ENCODE assay signal across 18 cellular contexts in genomic region chr12:47192046-47192445, GRCh38.
DNase-seq lines count a peak whose midpoint lies in the region; ATAC-seq and TF ChIP-seq lines count a peak whose summit lies in the region.
"Had no signal": no experiment of that assay in that cellular context is flagged by ENCODE, and none has a peak within 500 bp of the region (broad histone marks: within the 10 kb centered on the region; RNA-seq: fewer than 3 reads in every experiment).

No MANE protein-coding gene starts in this region.

- H3K27ac Mint-ChIP-seq in CD4-positive, CD25-positive, alpha-beta regulatory T cell, result peak overlapping the region; percentile 80 to 92 (median 81)
- H3K27ac Mint-ChIP-seq in CD8-positive, alpha-beta memory T cell, result peak overlapping the region; percentile 77 to 97 (median 96)
- peak overlapping the region; percentile 80 for H3K27ac Mint-ChIP-seq in activated CD4-positive, alpha-beta memory T cell treated with anti-CD3 and anti-CD28 coated beads for 36 hours
- H3K27ac Mint-ChIP-seq in immature natural killer cell, result peak overlapping the region; percentile 95 to 97 (median 96)

- H3K4me1 Mint-ChIP-seq in CD4-positive, CD25-positive, alpha-beta regulatory T cell, result peaks cover 58 to 86% (median 75%) of the 10 kb centered on the region in 4 donors
- peaks cover 81 to 91% (median 88%) of the 10 kb centered on the region in 3 donors for H3K4me1 Mint-ChIP-seq in CD8-positive, alpha-beta memory T cell
- H3K4me1 Mint-ChIP-seq in activated CD4-positive, alpha-beta memory T cell treated with anti-CD3 and anti-CD28 coated beads for 36 hours (ENCODE audit: low read depth), result peaks cover 81% of the 10 kb centered on the region
- H3K4me1 Mint-ChIP-seq in immature natural killer cell, result peaks cover 79 to 90% of the 10 kb centered on the region in 2 donors

- peaks cover 15% of the 10 kb centered on the region for H3K36me3 ChIP-seq in CD4-positive, CD25-positive, alpha-beta regulatory T cell (ENCODE audit: control insufficient read depth, insufficient read depth, low read length)
- H3K36me3 ChIP-seq in CD8-positive, alpha-beta memory T cell (ENCODE audit: insufficient read depth, low read length), result no peaks in the 10 kb centered on the region
- no peaks in the 10 kb centered on the region for H3K36me3 ChIP-seq in A673 (ENCODE audit: insufficient read depth, low read length, poor library complexity, severe bottlenecking)
- H3K36me3 ChIP-seq: ascending aorta; BLaER1 treated with 17β-estradiol and CSF1 and Interleukin-3, amounts not matched to agents 10 nM and 100 nM; heart left ventricle; thoracic aorta had no signal

- no TSS peak for BruUV-seq in A673 (replicated peaks; lab: Mats Ljungman, UMichigan)

- H3K4me3 ChIP-seq in CD4-positive, CD25-positive, alpha-beta regulatory T cell (ENCODE audit: low read depth, low read length), result peak overlapping the region; percentile 70
- H3K4me3 ChIP-seq in CD8-positive, alpha-beta memory T cell (ENCODE audit: low read length), result peak overlapping the region; percentile 33
- H3K4me3 ChIP-seq in A673 (ENCODE audit: low read depth, low read length, poor library complexity, severe bottlenecking), result no peak overlapping the region
- H3K4me3 ChIP-seq: ascending aorta; BLaER1 treated with 17β-estradiol and CSF1 and Interleukin-3, amounts not matched to agents 10 nM and 100 nM; thoracic aorta had no signal

- CTCF ChIA-PET in CD8-positive, alpha-beta memory T cell (lab: Charles Lee), result interaction anchor here (0.7 to 4.8 kb wide), 12 partner anchors 10 to 205 kb away, joined by 3 to 31 read pairs (median 10); partner anchors contain the start of genes AMIGO2 and PCED1B
- CTCF ChIA-PET in activated CD4-positive, alpha-beta memory T cell treated with anti-CD3 and anti-CD28 coated beads for 36 hours (lab: Charles Lee), result interaction anchor here (0.6 to 2.7 kb wide), 7 partner anchors 10 to 205 kb away, joined by 3 to 12 read pairs (median 4); no protein-coding TSS in a partner anchor
- CTCF ChIA-PET in A673 (lab: Charles Lee), result no interaction called here

- no peak for ATAC-seq in CD4-positive, CD25-positive, alpha-beta regulatory T cell (ENCODE audit: low read depth in 2 of 2)
- ATAC-seq: heart left ventricle, PC-3 had no signal

- intact Hi-C loops in activated CD4-positive, alpha-beta memory T cell treated with anti-CD3 and anti-CD28 coated beads for 36 hours (cut with micrococcal nuclease), result loop anchor here (2.0 to 5.0 kb wide), 5 partner anchors 35 to 159 kb away; no protein-coding TSS in a partner anchor
- intact Hi-C loops in A673 (cut with micrococcal nuclease; ENCODE audit: unreplicated experiment), result no loop called here

- in situ Hi-C loops in GM13977 (cut with MboI; ENCODE audit: low pct_unique_long_range_greater_than_20kb, low sequenced_read_pairs, unreplicated experiment), result no loop called here

- no peaks in the 10 kb centered on the region for H3K27me3 ChIP-seq in CD4-positive, CD25-positive, alpha-beta regulatory T cell (ENCODE audit: control insufficient read depth, insufficient read depth, low read length)
- H3K27me3 ChIP-seq in CD8-positive, alpha-beta memory T cell (ENCODE audit: insufficient read depth, low read length, poor library complexity, severe bottlenecking), result no peaks in the 10 kb centered on the region
- H3K27me3 ChIP-seq in A673 (replicated peaks; ENCODE audit: insufficient read depth, low read depth, low read length, poor library complexity), result no peaks in the 10 kb centered on the region
- H3K27me3 ChIP-seq: ascending aorta; BLaER1 treated with 17β-estradiol and CSF1 and Interleukin-3, amounts not matched to agents 10 nM and 100 nM; heart left ventricle had no signal

- H3K9me3 Mint-ChIP-seq in CD4-positive, CD25-positive, alpha-beta regulatory T cell, result no peaks in the 10 kb centered on the region
- H3K9me3 Mint-ChIP-seq in CD8-positive, alpha-beta memory T cell, result no peaks in the 10 kb centered on the region
- no peaks in the 10 kb centered on the region for H3K9me3 Mint-ChIP-seq in activated CD4-positive, alpha-beta memory T cell treated with anti-CD3 and anti-CD28 coated beads for 36 hours
- H3K9me3 Mint-ChIP-seq in immature natural killer cell, result peaks cover 0 to 3% (median 0%) of the 10 kb centered on the region in 6 donors

- H3K4me1 ChIP-seq in CD4-positive, CD25-positive, alpha-beta regulatory T cell (ENCODE audit: control insufficient read depth, insufficient read depth, low read length, poor library complexity, severe bottlenecking), result peaks cover 53% of the 10 kb centered on the region
- peaks cover 84% of the 10 kb centered on the region for H3K4me1 ChIP-seq in CD8-positive, alpha-beta memory T cell (ENCODE audit: insufficient read depth, low read length)
- peaks cover 6% of the 10 kb centered on the region for H3K4me1 ChIP-seq in A673 (ENCODE audit: insufficient read depth, low read length, poor library complexity, severe bottlenecking)

- peak in 2 of 3 donors; percentile 52 to 54 for DNase-seq in CD4-positive, CD25-positive, alpha-beta regulatory T cell
- DNase-seq in CD8-positive, alpha-beta memory T cell, result peak in 1 of 5 donors; percentile 30
- no peak for DNase-seq in activated CD4-positive, alpha-beta memory T cell treated with anti-CD3 and anti-CD28 coated beads for 36 hours
- DNase-seq in immature natural killer cell (peak in 2 of 3 donors; percentile 34 to 40), NCI-H748 treated with DMSO at 0.1 percent for 48 hours (lab: John Stamatoyannopoulos, UW) (no peak), GM13977 (ENCODE audit: low spot score) (no peak), A673 (ENCODE audit: low spot score) (no peak)
- DNase-seq: activated CD4-positive, CD25-positive, alpha-beta regulatory T cell treated with anti-CD3 and anti-CD28 coated beads, Interleukin-2, amount 50 U/mL, for 72 hours; heart left ventricle; NCI-H1417; NCI-H526; PC-3; posterior cingulate gyrus; stimulated activated CD8-positive, alpha-beta memory T cell treated with anti-CD3 and anti-CD28 coated beads, Interleukin-4, amount 100 ng/mL, for 48 hours; T-helper 9 cell had no signal

- POLR2A ChIA-PET in CD8-positive, alpha-beta memory T cell (lab: Charles Lee), result interaction anchor here (0.6 to 2.6 kb wide), 16 partner anchors 11 to 923 kb away, joined by 3 to 18 read pairs (median 4); partner anchors contain the start of genes AMIGO2 and PCED1B
- POLR2A ChIA-PET in activated CD4-positive, alpha-beta memory T cell treated with anti-CD3 and anti-CD28 coated beads for 36 hours (lab: Charles Lee), result interaction anchor here (0.6 to 2.4 kb wide), 7 partner anchors 16 to 115 kb away, joined by 3 to 8 read pairs (median 3); no protein-coding TSS in a partner anchor
- POLR2A ChIA-PET in A673 (lab: Charles Lee; ENCODE audit: low non-redundant PET), result no interaction called here

- H3K36me3 Mint-ChIP-seq in CD4-positive, CD25-positive, alpha-beta regulatory T cell, result peaks cover 22% of the 10 kb centered on the region
- peaks cover 0 to 33% (median 10%) of the 10 kb centered on the region in 3 donors for H3K36me3 Mint-ChIP-seq in CD8-positive, alpha-beta memory T cell
- H3K36me3 Mint-ChIP-seq in activated CD4-positive, alpha-beta memory T cell treated with anti-CD3 and anti-CD28 coated beads for 36 hours, result peaks cover 13% of the 10 kb centered on the region
- H3K36me3 Mint-ChIP-seq in immature natural killer cell, result peaks cover 21 to 24% (median 21%) of the 10 kb centered on the region in 3 donors

- H3K27me3 Mint-ChIP-seq in CD4-positive, CD25-positive, alpha-beta regulatory T cell, result no peaks in the 10 kb centered on the region
- H3K27me3 Mint-ChIP-seq in CD8-positive, alpha-beta memory T cell, result peaks cover 0 to 2% of the 10 kb centered on the region in 2 donors
- no peaks in the 10 kb centered on the region for H3K27me3 Mint-ChIP-seq in activated CD4-positive, alpha-beta memory T cell treated with anti-CD3 and anti-CD28 coated beads for 36 hours
- H3K27me3 Mint-ChIP-seq in immature natural killer cell (ENCODE audit: low read depth in 3 of 3), result peaks cover 2 to 6% (median 3%) of the 10 kb centered on the region in 3 donors

- peak overlapping the region; percentile 76 to 88 (median 83) for H3K4me3 Mint-ChIP-seq in CD4-positive, CD25-positive, alpha-beta regulatory T cell
- H3K4me3 Mint-ChIP-seq in CD8-positive, alpha-beta memory T cell, result peak overlapping the region; percentile 69 to 90 (median 84)
- peak overlapping the region; percentile 63 for H3K4me3 Mint-ChIP-seq in activated CD4-positive, alpha-beta memory T cell treated with anti-CD3 and anti-CD28 coated beads for 36 hours
- peak overlapping the region; percentile 79 to 92 (median 84) for H3K4me3 Mint-ChIP-seq in immature natural killer cell

- no peaks in the 10 kb centered on the region for H3K9me3 ChIP-seq in CD4-positive, CD25-positive, alpha-beta regulatory T cell (ENCODE audit: control insufficient read depth in 2 of 2, low read length in 2 of 2)
- no peaks in the 10 kb centered on the region for H3K9me3 ChIP-seq in CD8-positive, alpha-beta memory T cell (ENCODE audit: low read length)
- no peaks in the 10 kb centered on the region for H3K9me3 ChIP-seq in A673 (ENCODE audit: low read depth, low read length, poor library complexity, severe bottlenecking)
- H3K9me3 ChIP-seq: ascending aorta; BLaER1 treated with 17β-estradiol and CSF1 and Interleukin-3, amounts not matched to agents 10 nM and 100 nM; heart left ventricle; thoracic aorta had no signal

- TF ChIP-seq CTCF in GM13977 (IDR thresholded peaks at IDR 0.05; ENCODE audit: extremely low read depth, insufficient read depth, missing control alignments), result no peak
- no peak for TF ChIP-seq CTCF in A673 (conservative IDR thresholded peaks at IDR 0.05; ENCODE audit: low read depth, low read length)

- peak overlapping the region; percentile 66 for H3K27ac ChIP-seq in CD4-positive, CD25-positive, alpha-beta regulatory T cell (ENCODE audit: insufficient read depth, low read length, poor library complexity, severe bottlenecking)
- H3K27ac ChIP-seq in CD8-positive, alpha-beta memory T cell (ENCODE audit: low read depth, low read length), result no peak overlapping the region
- no peak overlapping the region for H3K27ac ChIP-seq in A673 (ENCODE audit: low read depth, low read length, poor library complexity, severe bottlenecking)
- H3K27ac ChIP-seq: ascending aorta; BLaER1 treated with 17β-estradiol and CSF1 and Interleukin-3, amounts not matched to agents 10 nM and 100 nM; thoracic aorta had no signal

Comparison
In these comparisons a context has a peak if more than half of its experiments do, and no peak if none do; other contexts are left out.
1. DNase-seq: peak in CD4-positive, CD25-positive, alpha-beta regulatory T cell (2 of 3) and immature natural killer cell (2 of 3); none in activated CD4-positive, alpha-beta memory T cell treated with anti-CD3 and anti-CD28 coated beads for 36 hours (single experiment), NCI-H748 treated with DMSO at 0.1 percent for 48 hours (single experiment), GM13977 (single experiment) and A673 (single experiment).
2. Peak in every context shown above with its lines, with median percentiles within 50 percentile points of each other: H3K27ac Mint-ChIP-seq and H3K4me3 Mint-ChIP-seq.